19 cellular contexts compared by ENCODE assay signal in genomic region chr20:13102689-13103088, GRCh38.
"Had no signal": no experiment of that assay in that cellular context is flagged by ENCODE, and none has a peak within 500 bp of the region (broad histone marks: within the 10 kb centered on the region; RNA-seq: fewer than 3 reads in every experiment).

No MANE protein-coding gene starts in this region.

- H3K36me3 Mint-ChIP-seq: activated CD4-positive, alpha-beta memory T cell treated with anti-CD3 and anti-CD28 coated beads for 36 hours; activated CD8-positive, alpha-beta memory T cell treated with anti-CD3 and anti-CD28 coated beads, Interleukin-2, amount 10 ng/mL, durations not matched to agents 7 days and 5 days; naive thymus-derived CD4-positive, alpha-beta T cell; stimulated activated effector memory CD8-positive, alpha-beta T cell treated with anti-CD3 and anti-CD28 coated beads, Interleukin-12 subunit alpha, Interleukin-12 subunit beta, amount 100 ng/mL, for 72 hours had no signal

- H3K4me1 Mint-ChIP-seq: activated CD4-positive, alpha-beta T cell treated with anti-CD3 and anti-CD28 coated beads for 36 hours; activated CD8-positive, alpha-beta memory T cell treated with anti-CD3 and anti-CD28 coated beads, Interleukin-2, amount 10 ng/mL, durations not matched to agents 7 days and 5 days; naive thymus-derived CD4-positive, alpha-beta T cell; stimulated activated effector memory CD8-positive, alpha-beta T cell treated with anti-CD3 and anti-CD28 coated beads, Interleukin-12 subunit alpha, Interleukin-12 subunit beta, amount 100 ng/mL, for 72 hours had no signal

- H3K4me3 ChIP-seq: ascending aorta, gastroesophageal sphincter, heart right ventricle, left ventricle myocardium inferior, tibial nerve had no signal

- H3K27me3 ChIP-seq: ascending aorta, gastroesophageal sphincter, neutrophil, tibial nerve had no signal

- H3K4me1 ChIP-seq: ascending aorta, gastroesophageal sphincter had no signal

- ATAC-seq: activated CD4-positive, alpha-beta T cell treated with anti-CD3 and anti-CD28 coated beads for 36 hours; activated CD8-positive, alpha-beta memory T cell treated with anti-CD3 and anti-CD28 coated beads, Interleukin-2, amount 10 ng/mL, durations not matched to agents 7 days and 5 days; gastroesophageal sphincter; heart right ventricle; naive thymus-derived CD4-positive, alpha-beta T cell; stimulated activated effector memory CD8-positive, alpha-beta T cell treated with anti-CD3 and anti-CD28 coated beads, Interleukin-12 subunit alpha, Interleukin-12 subunit beta, amount 100 ng/mL, for 72 hours had no signal

- FAIRE-seq: islet of Langerhans had no signal

- H3K4me3 Mint-ChIP-seq: activated CD4-positive, alpha-beta memory T cell treated with anti-CD3 and anti-CD28 coated beads for 36 hours; activated CD4-positive, alpha-beta T cell treated with anti-CD3 and anti-CD28 coated beads for 36 hours; activated CD8-positive, alpha-beta memory T cell treated with anti-CD3 and anti-CD28 coated beads, Interleukin-2, amount 10 ng/mL, durations not matched to agents 7 days and 5 days; activated naive CD4-positive, alpha-beta T cell treated with anti-CD3 and anti-CD28 coated beads for 36 hours; naive thymus-derived CD4-positive, alpha-beta T cell; stimulated activated effector memory CD8-positive, alpha-beta T cell treated with anti-CD3 and anti-CD28 coated beads, Interleukin-12 subunit alpha, Interleukin-12 subunit beta, amount 100 ng/mL, for 72 hours; T-helper 1 cell treated with Interleukin-12 subunit alpha and Interleukin-12 subunit beta and Interleukin-4 antibody, amounts not matched to agents 30 μg/mL and 1 μg/mL, for 36 hours had no signal

- H3K9me3 ChIP-seq: ascending aorta, gastroesophageal sphincter, heart right ventricle, left ventricle myocardium inferior, neutrophil, tibial nerve had no signal

- H3K27ac ChIP-seq: ascending aorta, gastroesophageal sphincter, heart right ventricle, left ventricle myocardium inferior, neutrophil, tibial nerve, WERI-Rb-1 had no signal

- DNase-seq: activated CD4-positive, alpha-beta memory T cell treated with anti-CD3 and anti-CD28 coated beads for 36 hours; activated CD4-positive, alpha-beta T cell treated with anti-CD3 and anti-CD28 coated beads for 36 hours; activated CD8-positive, alpha-beta memory T cell treated with anti-CD3 and anti-CD28 coated beads, Interleukin-2, amount 10 ng/mL, durations not matched to agents 7 days and 5 days; activated naive CD4-positive, alpha-beta T cell treated with anti-CD3 and anti-CD28 coated beads for 36 hours; activated T-cell treated with anti-CD3 and anti-CD28 coated beads, Interleukin-2, amount 50 U/mL, for 1 hour; erythroblast; heart right ventricle; left ventricle myocardium inferior; naive thymus-derived CD4-positive, alpha-beta T cell; retina; WERI-Rb-1 had no signal

- H3K27ac Mint-ChIP-seq: activated CD4-positive, alpha-beta memory T cell treated with anti-CD3 and anti-CD28 coated beads for 36 hours; activated CD4-positive, alpha-beta T cell treated with anti-CD3 and anti-CD28 coated beads for 36 hours; activated CD8-positive, alpha-beta memory T cell treated with anti-CD3 and anti-CD28 coated beads, Interleukin-2, amount 10 ng/mL, durations not matched to agents 7 days and 5 days; activated naive CD4-positive, alpha-beta T cell treated with anti-CD3 and anti-CD28 coated beads for 36 hours; activated T-helper 2 cell treated with anti-CD3 and anti-CD28 coated beads, Interferon-gamma antibody, Interleukin-2, Interleukin-4, amounts not matched to agents 10 μg/mL and 5 μg/mL and 100 μg/mL, durations not matched to agents 14 hours and 24 hours and 36 hours; naive thymus-derived CD4-positive, alpha-beta T cell; stimulated activated effector memory CD8-positive, alpha-beta T cell treated with anti-CD3 and anti-CD28 coated beads, Interleukin-12 subunit alpha, Interleukin-12 subunit beta, amount 100 ng/mL, for 72 hours; T-helper 1 cell treated with Interleukin-12 subunit alpha and Interleukin-12 subunit beta and Interleukin-4 antibody, amounts not matched to agents 30 μg/mL and 1 μg/mL, for 36 hours had no signal

- H3K9me3 Mint-ChIP-seq: activated CD4-positive, alpha-beta memory T cell treated with anti-CD3 and anti-CD28 coated beads for 36 hours; activated naive CD4-positive, alpha-beta T cell treated with anti-CD3 and anti-CD28 coated beads for 36 hours; activated T-helper 2 cell treated with anti-CD3 and anti-CD28 coated beads, Interferon-gamma antibody, Interleukin-2, Interleukin-4, amounts not matched to agents 10 μg/mL and 5 μg/mL and 100 μg/mL, durations not matched to agents 14 hours and 24 hours and 36 hours; naive thymus-derived CD4-positive, alpha-beta T cell; stimulated activated effector memory CD8-positive, alpha-beta T cell treated with anti-CD3 and anti-CD28 coated beads, Interleukin-12 subunit alpha, Interleukin-12 subunit beta, amount 100 ng/mL, for 72 hours; T-helper 1 cell treated with Interleukin-12 subunit alpha and Interleukin-12 subunit beta and Interleukin-4 antibody, amounts not matched to agents 30 μg/mL and 1 μg/mL, for 36 hours had no signal

- H3K36me3 ChIP-seq: ascending aorta, gastroesophageal sphincter, heart right ventricle, left ventricle myocardium inferior, neutrophil, tibial nerve, WERI-Rb-1 had no signal
